ENCODE assay signal across 39 cellular contexts in genomic region chr1:46537651-46538050, GRCh38. TPM values are rescaled to one million over a fixed set of nuclear protein-coding genes. Genes with fewer than 3 reads are reported as not detected.
"Had no signal": no experiment of that assay in that cellular context is flagged by ENCODE, and none has a peak within 500 bp of the region (broad histone marks: within the 10 kb centered on the region; RNA-seq: fewer than 3 reads in every experiment).

No MANE protein-coding gene starts in this region.

- H3K27me3 ChIP-seq: MG63 had no signal

- H3K36me3 ChIP-seq: MG63 had no signal

- H3K9me3 ChIP-seq: MG63 had no signal

- H3K9ac ChIP-seq: KMS-11 had no signal

- H3K4me2 ChIP-seq: KMS-11 had no signal

- DNase-seq: Karpas-422, Kasumi-1, MG63, MM.1S, MV-4-11, NCI-H1048, NCI-H1092, NCI-H1092 treated with DMSO at 0.1 percent for 48 hours, NCI-H1105, NCI-H1105 treated with DMSO at 0.1 percent for 48 hours, NCI-H1417, NCI-H1417 treated with DMSO at 0.1 percent for 48 hours, NCI-H1436, NCI-H1436 treated with DMSO at 0.1 percent for 48 hours, NCI-H146, NCI-H1694, NCI-H1694 treated with DMSO at 0.1 percent for 48 hours, NCI-H187, NCI-H187 treated with DMSO at 0.1 percent for 48 hours, NCI-H1930, NCI-H2029, NCI-H2029 treated with DMSO at 0.1 percent for 48 hours, NCI-H2081, NCI-H2081 treated with DMSO at 0.1 percent for 48 hours, NCI-H2107, NCI-H2171, NCI-H2171 treated with DMSO at 0.1 percent for 48 hours, NCI-H2227 treated with DMSO at 0.1 percent for 48 hours, NCI-H226, NCI-H345, NCI-H446, NCI-H446 treated with DMSO at 0.1 percent for 48 hours, NCI-H510A, NCI-H510A treated with DMSO at 0.1 percent for 48 hours had no signal

- H3K27ac ChIP-seq: KMS-11 had no signal

- H3K4me3 ChIP-seq: MG63 had no signal

RNA-seq across cellular contexts. Expression of gene KNCN, which starts 13.8 kb away (rescaled TPM):
- total RNA-seq: LHCN-M2, M059J, MCF 10A, NCI-H460 had no signal

RNA-seq across cellular contexts. Expression of gene DMBX1, which starts 48.0 kb away (rescaled TPM):
- total RNA-seq: LHCN-M2, M059J, MCF 10A, NCI-H460 had no signal
